In the genomic region with DNA sequence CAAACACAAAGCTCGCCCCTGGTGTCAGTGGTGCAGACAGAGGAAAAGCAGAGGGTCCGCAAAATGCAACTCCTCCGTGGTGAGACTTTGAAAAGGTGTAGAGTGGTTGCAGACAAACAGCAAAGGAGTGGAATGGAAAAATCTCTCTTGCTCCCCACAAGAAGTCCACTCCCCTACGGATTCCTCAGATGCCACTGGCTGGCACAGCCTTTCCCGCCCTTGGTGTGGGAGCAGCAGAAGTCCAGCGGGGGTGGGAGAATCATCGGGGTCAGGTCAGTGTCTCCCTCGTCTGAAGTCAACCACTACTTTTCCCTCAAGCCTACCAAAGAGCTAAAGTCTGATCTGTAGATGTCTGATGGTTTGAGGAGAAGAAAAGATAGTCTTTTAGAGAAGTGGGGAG, we compare ENCODE assay signal across 15 cellular contexts. TPM values are rescaled to one million over a fixed set of nuclear protein-coding genes. Genes with fewer than 3 reads are reported as not detected.
DNase-seq lines count a peak whose midpoint lies in the region; FAIRE-seq and TF ChIP-seq lines count a peak whose summit lies in the region.
"Had no signal": no experiment of that assay in that cellular context is flagged by ENCODE, and none has a peak within 500 bp of the region (broad histone marks: within the 10 kb centered on the region; RNA-seq: fewer than 3 reads in every experiment).

No MANE protein-coding gene starts in this region.

- peaks cover 54% of the 10 kb centered on the region for H3K4me1 Mint-ChIP-seq in nephron progenitor cell
- peaks cover 6% of the 10 kb centered on the region for H3K4me1 Mint-ChIP-seq in progenitor cell of endocrine pancreas (ENCODE audit: low read depth)

- intact Hi-C loops in left ventricle myocardium inferior (cut with micrococcal nuclease), result no loop called here
- intact Hi-C loops in kidney (cut with DNase I), result no loop called here

- FAIRE-seq in kidney (lab: Jason Lieb, UNC), result no peak
- FAIRE-seq: A549, H54 had no signal

- no peak overlapping the region for H3K4me3 ChIP-seq in cardiac muscle cell
- no peak overlapping the region for H3K4me3 ChIP-seq in left ventricle myocardium inferior
- H3K4me3 ChIP-seq in kidney (ENCODE audit: low read length in 2 of 2), result no peak overlapping the region
- H3K4me3 ChIP-seq in brain microvascular endothelial cell (ENCODE audit: low read depth, low read length), result no peak overlapping the region
- H3K4me3 ChIP-seq: A549 had no signal

- TF ChIP-seq CTCF in cardiac muscle cell (IDR thresholded peaks at IDR 0.05; ENCODE audit: low read depth, low read length) (no peak), left ventricle myocardium inferior (IDR thresholded peaks at IDR 0.05; ENCODE audit: borderline replicate concordance) (no peak), kidney (IDR thresholded peaks at IDR 0.05; ENCODE audit: borderline replicate concordance, extremely low read depth, insufficient read depth) (no peak), nephron progenitor cell (IDR thresholded peaks at IDR 0.05) (no peak), brain microvascular endothelial cell (IDR thresholded peaks at IDR 0.05; ENCODE audit: low read depth, low read length, missing control alignments) (no peak), progenitor cell of endocrine pancreas (IDR thresholded peaks at IDR 0.05; ENCODE audit: unreplicated experiment) (no peak)

- H3K4me3 Mint-ChIP-seq in nephron progenitor cell (no peak overlapping the region), progenitor cell of endocrine pancreas (ENCODE audit: low read depth) (no peak overlapping the region)

- peaks cover 14% of the 10 kb centered on the region for H3K4me1 ChIP-seq in cardiac muscle cell (ENCODE audit: low read depth)
- peaks cover 18% of the 10 kb centered on the region for H3K4me1 ChIP-seq in left ventricle myocardium inferior
- H3K4me1 ChIP-seq in kidney (ENCODE audit: control insufficient read depth in 1 of 2, insufficient read depth in 1 of 2, low read depth in 1 of 2, low read length in 2 of 2), result no peaks in the 10 kb centered on the region

- in situ Hi-C loops in brain microvascular endothelial cell (cut with HindIII; ENCODE audit: low pct_ligation_motif_present, low sequenced_read_pairs), result no loop called here

- no peaks in the 10 kb centered on the region for H3K9me3 ChIP-seq in cardiac muscle cell (ENCODE audit: low read depth)
- H3K9me3 ChIP-seq in left ventricle myocardium inferior (replicated peaks), result no peaks in the 10 kb centered on the region
- no peaks in the 10 kb centered on the region for H3K9me3 ChIP-seq in kidney (ENCODE audit: control insufficient read depth in 1 of 2, low read length in 2 of 2)
- H3K9me3 ChIP-seq: A549 had no signal

- H3K36me3 ChIP-seq in cardiac muscle cell (no peaks in the 10 kb centered on the region), left ventricle myocardium inferior (no peaks in the 10 kb centered on the region), kidney (ENCODE audit: control insufficient read depth in 1 of 2, insufficient read depth in 2 of 2, low read length in 2 of 2) (no peaks in the 10 kb centered on the region), brain microvascular endothelial cell (replicated peaks) (no peaks in the 10 kb centered on the region)

- peaks cover 29% of the 10 kb centered on the region for H3K27me3 Mint-ChIP-seq in nephron progenitor cell (ENCODE audit: low read depth, poor library complexity)
- peaks cover 16% of the 10 kb centered on the region for H3K27me3 Mint-ChIP-seq in progenitor cell of endocrine pancreas

- H3K9me3 Mint-ChIP-seq in nephron progenitor cell (no peaks in the 10 kb centered on the region), progenitor cell of endocrine pancreas (ENCODE audit: low read depth) (no peaks in the 10 kb centered on the region)

- H3K27ac ChIP-seq in cardiac muscle cell, result peak overlapping the region; percentile 30
- no peak overlapping the region for H3K27ac ChIP-seq in left ventricle myocardium inferior (replicated peaks)
- H3K27ac ChIP-seq in kidney (ENCODE audit: low read depth in 2 of 2, low read length in 2 of 2), result no peak overlapping the region
- H3K27ac ChIP-seq in brain microvascular endothelial cell, result no peak overlapping the region

- H3K9ac ChIP-seq in kidney (ENCODE audit: low read length in 2 of 2), result no peak overlapping the region

- no peaks in the 10 kb centered on the region for H3K27me3 ChIP-seq in cardiac muscle cell
- H3K27me3 ChIP-seq in left ventricle myocardium inferior (ENCODE audit: low read depth), result no peaks in the 10 kb centered on the region
- no peaks in the 10 kb centered on the region for H3K27me3 ChIP-seq in brain microvascular endothelial cell (replicated peaks)

- H3K36me3 Mint-ChIP-seq in nephron progenitor cell (ENCODE audit: low read depth) (peaks cover 19% of the 10 kb centered on the region), progenitor cell of endocrine pancreas (ENCODE audit: insufficient read depth) (peaks cover 1% of the 10 kb centered on the region)

- DNase-seq in cardiac muscle cell (ENCODE audit: low read depth in 1 of 2, low spot score in 1 of 2) (no peak), left ventricle myocardium inferior (no peak), kidney (peak; percentile 29), nephron progenitor cell (no peak), DMS53 (lab: John Stamatoyannopoulos, UW) (no peak), brain microvascular endothelial cell (no peak), progenitor cell of endocrine pancreas (ENCODE audit: low spot score, unreplicated experiment) (no peak)
- DNase-seq: C1 segment of cervical spinal cord; DMS 273 treated with DMSO at 0.1 percent for 48 hours; EL; NCI-H187 treated with DMSO at 0.1 percent for 48 hours; NCI-H69; NK-92 treated with Interleukin-12 subunit alpha and Interleukin-12 subunit beta, amount 100 ng/mL, for 24 hours had no signal

- H3K27ac Mint-ChIP-seq in nephron progenitor cell, result peak overlapping the region; percentile 98
- H3K27ac Mint-ChIP-seq in progenitor cell of endocrine pancreas, result no peak overlapping the region

RNA-seq across cellular contexts. Expression of a gene that starts 22.3 kb away (rescaled TPM):
- total RNA-seq in cardiac muscle cell (7.7 and 15.8 TPM in 2 replicates), left ventricle myocardium inferior (2.4 TPM), kidney (9.3 TPM), progenitor cell of endocrine pancreas (6.5 and 7.6 TPM in 2 replicates)
- polyA plus RNA-seq in cardiac muscle cell (2.9 and 6.9 TPM in 2 replicates), kidney (ENCODE audit: insufficient read depth, low read depth, low replicate concordance) (2.4 TPM)
